13 cellular contexts compared by ENCODE assay signal in the genomic region with DNA sequence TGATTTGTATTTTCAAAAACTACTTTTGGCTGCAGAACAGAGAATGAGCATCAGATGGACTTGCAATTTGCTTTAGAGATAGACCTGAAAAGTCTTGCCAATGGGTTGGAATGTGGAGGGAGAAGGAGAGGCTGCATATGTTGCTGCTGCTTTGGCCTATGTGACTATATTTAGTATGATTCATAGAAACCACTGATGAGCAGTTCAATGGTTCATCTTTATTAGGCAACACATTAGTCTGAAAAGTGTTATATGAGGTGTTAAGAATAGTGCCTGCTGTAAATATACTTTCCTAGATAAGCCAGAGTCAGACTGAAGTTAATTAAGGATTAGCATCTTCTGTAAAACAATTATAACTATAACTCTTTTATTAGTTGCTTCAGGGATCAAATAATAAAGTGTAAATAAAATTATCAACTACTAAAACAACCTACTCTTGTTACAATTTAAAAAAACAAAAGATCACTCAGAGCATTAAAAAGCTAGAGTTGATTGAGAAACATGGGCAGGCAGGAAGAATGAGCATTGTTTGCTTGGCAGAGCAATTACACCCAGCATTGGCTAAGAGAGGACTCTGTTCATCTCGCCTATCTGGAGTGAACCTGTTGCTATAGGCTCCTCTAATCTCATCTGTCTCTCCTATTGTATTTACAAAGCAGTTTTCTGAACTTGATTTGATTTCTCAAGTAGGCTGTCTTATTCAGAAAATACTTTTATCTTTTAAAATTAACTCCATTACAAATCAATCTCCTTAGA. TPM values are rescaled to one million over a fixed set of nuclear protein-coding genes. Genes with fewer than 3 reads are reported as not detected.
DNase-seq lines count a peak whose midpoint lies in the region; ATAC-seq and TF ChIP-seq lines count a peak whose summit lies in the region.
"Had no signal": no experiment of that assay in that cellular context is flagged by ENCODE, and none has a peak within 500 bp of the region (broad histone marks: within the 10 kb centered on the region; RNA-seq: fewer than 3 reads in every experiment).

No MANE protein-coding gene starts in this region.

- H3K4me3 ChIP-seq in fibroblast of villous mesenchyme (ENCODE audit: low read depth, low read length), result no peak overlapping the region

- H3K27me3 Mint-ChIP-seq in glutamatergic neuron (ENCODE audit: unreplicated experiment), result no peaks in the 10 kb centered on the region
- H3K27me3 Mint-ChIP-seq: CD4-positive, alpha-beta memory T cell had no signal

- TF ChIP-seq CTCF in fibroblast of villous mesenchyme (IDR thresholded peaks at IDR 0.05; ENCODE audit: insufficient read depth, low read depth, low read length) (no peak), glutamatergic neuron (IDR thresholded peaks at IDR 0.05; ENCODE audit: partially characterized antibody, unreplicated experiment) (no peak)

- no peaks in the 10 kb centered on the region for H3K36me3 Mint-ChIP-seq in glutamatergic neuron (ENCODE audit: unreplicated experiment)
- H3K36me3 Mint-ChIP-seq: brain; CD4-positive, alpha-beta memory T cell; memory B cell had no signal

- peak; percentile 36 for DNase-seq in A172 (ENCODE audit: low spot score)
- DNase-seq in GM04503 (ENCODE audit: low read depth), result peak; percentile 13
- DNase-seq in RPMI7951 (ENCODE audit: low read depth), result peak; percentile 59
- peak; percentile 45 for DNase-seq in fibroblast of villous mesenchyme (ENCODE audit: low read depth)
- no peak for DNase-seq in glutamatergic neuron
- no peak for DNase-seq in stimulated activated CD8-positive, alpha-beta memory T cell treated with anti-CD3 and anti-CD28 coated beads, Interleukin-4, amount 100 ng/mL, for 48 hours
- DNase-seq in UCSD-AML1 (lab: John Stamatoyannopoulos, UW; ENCODE audit: unreplicated experiment), result no peak
- DNase-seq: CD4-positive, alpha-beta memory T cell; NCI-H526 treated with DMSO at 0.1 percent for 48 hours had no signal

- no peak overlapping the region for H3K4me3 Mint-ChIP-seq in glutamatergic neuron (ENCODE audit: unreplicated experiment)
- H3K4me3 Mint-ChIP-seq: brain; CD4-positive, alpha-beta memory T cell; memory B cell; T-helper 1 cell treated with Interleukin-12 subunit alpha and Interleukin-12 subunit beta and Interleukin-4 antibody, amounts not matched to agents 30 μg/mL and 1 μg/mL, for 36 hours had no signal

- no peaks in the 10 kb centered on the region for H3K9me3 Mint-ChIP-seq in glutamatergic neuron (ENCODE audit: unreplicated experiment)
- H3K9me3 Mint-ChIP-seq: brain; CD4-positive, alpha-beta memory T cell; memory B cell; T-helper 1 cell treated with Interleukin-12 subunit alpha and Interleukin-12 subunit beta and Interleukin-4 antibody, amounts not matched to agents 30 μg/mL and 1 μg/mL, for 36 hours had no signal

- H3K27ac Mint-ChIP-seq in glutamatergic neuron (ENCODE audit: unreplicated experiment), result no peak overlapping the region
- H3K27ac Mint-ChIP-seq: brain; memory B cell; T-helper 1 cell treated with Interleukin-12 subunit alpha and Interleukin-12 subunit beta and Interleukin-4 antibody, amounts not matched to agents 30 μg/mL and 1 μg/mL, for 36 hours had no signal

- H3K4me1 Mint-ChIP-seq in glutamatergic neuron (ENCODE audit: low read depth, unreplicated experiment), result no peaks in the 10 kb centered on the region
- H3K4me1 Mint-ChIP-seq: brain, memory B cell had no signal

- no peak for ATAC-seq in HG02610 (IDR thresholded peaks at IDR 0.05; ENCODE audit: unreplicated experiment)

RNA-seq across cellular contexts. Expression of a gene that starts 36.3 kb away (rescaled TPM):
- total RNA-seq in A172 (2014; rRNA removed; shearing (Covaris generic)), result not detected in 2 replicates
- total RNA-seq in RPMI7951 (2014; rRNA removed; shearing (Covaris generic)), result not detected in 2 replicates
- total RNA-seq in fibroblast of villous mesenchyme (not detected in 2 replicates), glutamatergic neuron (ENCODE audit: unreplicated experiment) (not detected)
- total RNA-seq: CD4-positive, alpha-beta memory T cell had no signal

Comparison
In these comparisons a context has a peak if more than half of its experiments do, and no peak if none do; other contexts are left out.
1. DNase-seq: peak in A172 (single experiment), GM04503 (single experiment), RPMI7951 (single experiment) and fibroblast of villous mesenchyme (single experiment); none in glutamatergic neuron (single experiment), stimulated activated CD8-positive, alpha-beta memory T cell treated with anti-CD3 and anti-CD28 coated beads, Interleukin-4, amount 100 ng/mL, for 48 hours (single experiment) and UCSD-AML1 (single experiment).